In the genomic region with DNA sequence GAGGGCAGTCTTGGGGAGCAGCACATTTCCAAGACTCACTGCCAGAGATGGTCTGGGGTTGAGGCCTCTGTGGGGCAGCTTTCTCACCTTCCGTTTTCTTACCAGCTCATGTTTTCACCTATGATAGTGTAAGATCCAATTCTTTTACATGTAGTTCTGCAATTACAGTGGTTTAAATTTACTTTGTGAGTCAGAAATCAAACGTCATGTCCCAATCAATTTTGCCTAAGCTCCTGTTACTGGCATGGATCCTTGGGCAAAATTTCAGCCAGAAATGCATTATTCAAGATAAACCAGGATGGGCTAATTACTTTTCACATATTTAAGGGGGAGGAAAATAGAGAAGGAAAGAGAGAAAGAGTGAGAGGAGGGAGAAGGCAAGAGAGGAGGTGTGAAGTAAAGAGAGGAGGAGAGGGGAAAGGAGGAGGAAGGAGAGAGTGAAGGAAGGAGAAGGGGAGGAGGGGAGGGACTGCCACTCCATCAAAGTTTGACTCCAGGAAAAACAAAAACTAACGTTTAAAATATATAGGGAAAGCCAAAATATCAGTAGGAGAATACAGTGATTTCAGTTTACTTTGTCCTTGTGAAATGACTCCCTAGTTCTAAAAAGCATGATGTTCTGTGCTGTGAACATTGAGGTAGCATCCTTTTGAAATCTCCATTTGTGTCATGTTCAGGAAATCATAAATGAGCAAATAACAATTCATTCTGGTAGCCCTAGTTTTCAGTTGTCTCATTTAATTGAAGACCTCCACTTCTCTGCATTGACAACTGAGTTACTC, we compare ENCODE assay signal across 1 cellular context.
A peak's percentile ranks its signal among the peaks of the same experiment; 100 is the strongest.
TF ChIP-seq lines count a peak whose summit lies in the region.

No MANE protein-coding gene starts in this region.

TF ChIP-seq in HEK293, 187 proteins besides CTCF, POLR2A, EP300 and RAD21 (continued from another document):
- TF ChIP-seq, protein P1, sequence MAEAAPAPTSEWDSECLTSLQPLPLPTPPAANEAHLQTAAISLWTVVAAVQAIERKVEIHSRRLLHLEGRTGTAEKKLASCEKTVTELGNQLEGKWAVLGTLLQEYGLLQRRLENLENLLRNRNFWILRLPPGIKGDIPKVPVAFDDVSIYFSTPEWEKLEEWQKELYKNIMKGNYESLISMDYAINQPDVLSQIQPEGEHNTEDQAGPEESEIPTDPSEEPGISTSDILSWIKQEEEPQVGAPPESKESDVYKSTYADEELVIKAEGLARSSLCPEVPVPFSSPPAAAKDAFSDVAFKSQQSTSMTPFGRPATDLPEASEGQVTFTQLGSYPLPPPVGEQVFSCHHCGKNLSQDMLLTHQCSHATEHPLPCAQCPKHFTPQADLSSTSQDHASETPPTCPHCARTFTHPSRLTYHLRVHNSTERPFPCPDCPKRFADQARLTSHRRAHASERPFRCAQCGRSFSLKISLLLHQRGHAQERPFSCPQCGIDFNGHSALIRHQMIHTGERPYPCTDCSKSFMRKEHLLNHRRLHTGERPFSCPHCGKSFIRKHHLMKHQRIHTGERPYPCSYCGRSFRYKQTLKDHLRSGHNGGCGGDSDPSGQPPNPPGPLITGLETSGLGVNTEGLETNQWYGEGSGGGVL (tag by site-specific recombination; IDR thresholded peaks at IDR 0.05) = peak; percentile 61
